Comparison of ENCODE assay signal across 15 cellular contexts in genomic region chr1:22323846-22324504, GRCh38.
DNase-seq lines count a peak whose midpoint lies in the region; TF ChIP-seq lines count a peak whose summit lies in the region.
"Had no signal": no experiment of that assay in that cellular context is flagged by ENCODE, and none has a peak within 500 bp of the region (broad histone marks: within the 10 kb centered on the region; RNA-seq: fewer than 3 reads in every experiment).

No MANE protein-coding gene starts in this region.

- H3K4me3 Mint-ChIP-seq in nephron = no peak overlapping the region
- H3K4me3 Mint-ChIP-seq: IgD-negative memory B cell had no signal

- TF ChIP-seq CTCF in nephron (IDR thresholded peaks at IDR 0.05; ENCODE audit: unreplicated experiment in 3 of 3) = no peak

- H3K9me3 Mint-ChIP-seq in nephron = no peaks in the 10 kb centered on the region
- H3K9me3 Mint-ChIP-seq: IgD-negative memory B cell had no signal

- no peaks in the 10 kb centered on the region for H3K36me3 Mint-ChIP-seq in nephron (ENCODE audit: low read depth)

- H3K4me1 Mint-ChIP-seq in nephron = peaks cover 58% of the 10 kb centered on the region
- H3K4me1 Mint-ChIP-seq: IgD-negative memory B cell had no signal

- DNase-seq in NCI-H1417 (lab: John Stamatoyannopoulos, UW) = peak in 2 of 3 experiments; percentile 51 to 62
- DNase-seq in NCI-H1417 treated with DMSO at 0.1 percent for 48 hours (lab: John Stamatoyannopoulos, UW) = no peak
- peak; percentile 4 for DNase-seq in AG20443 (ENCODE audit: low spot score)
- DNase-seq in NCI-H69 (lab: John Stamatoyannopoulos, UW) = peak; percentile 46
- no peak for DNase-seq in stimulated activated naive CD4-positive, alpha-beta T cell (lab: John Stamatoyannopoulos, UW)
- DNase-seq in activated effector memory CD4-positive, alpha-beta T cell treated with anti-CD3 and anti-CD28 coated beads, Interleukin-2, amount 50 U/mL, for 16 hours = no peak
- DNase-seq in RKO (ENCODE audit: low spot score) = no peak
- DNase-seq: MV-4-11, NCI-H1694 treated with DMSO at 0.1 percent for 48 hours, NCI-H2171 treated with DMSO at 0.1 percent for 48 hours, NCI-H526 treated with DMSO at 0.1 percent for 48 hours, Peyer's patch, SHP77 had no signal

- H3K27ac Mint-ChIP-seq in nephron = peak overlapping the region in 2 of 3 experiments; percentile 74 to 80
- H3K27ac Mint-ChIP-seq: IgD-negative memory B cell had no signal

- peaks cover 51% of the 10 kb centered on the region for H3K27me3 Mint-ChIP-seq in nephron (ENCODE audit: low read depth)

Comparison
In these comparisons a context has a peak if more than half of its experiments do, and no peak if none do; other contexts are left out.
1. DNase-seq: peak in NCI-H1417 (2 of 3), AG20443 (single experiment) and NCI-H69 (single experiment); none in NCI-H1417 treated with DMSO at 0.1 percent for 48 hours (single experiment), stimulated activated naive CD4-positive, alpha-beta T cell (0 of 6), activated effector memory CD4-positive, alpha-beta T cell treated with anti-CD3 and anti-CD28 coated beads, Interleukin-2, amount 50 U/mL, for 16 hours (single experiment) and RKO (single experiment).